In genomic region chr4:70183940-70184246, GRCh38 we compare ENCODE assay signal across 13 cellular contexts. TPM values are rescaled to one million over a fixed set of nuclear protein-coding genes. Genes with fewer than 3 reads are reported as not detected.
"Had no signal": no experiment of that assay in that cellular context is flagged by ENCODE, and none has a peak within 500 bp of the region (broad histone marks: within the 10 kb centered on the region; RNA-seq: fewer than 3 reads in every experiment).

No MANE protein-coding gene starts in this region.

- H3K27me3 Mint-ChIP-seq: activated CD4-positive, alpha-beta memory T cell treated with anti-CD3 and anti-CD28 coated beads, Interleukin-2, amount 10 ng/mL, durations not matched to agents 7 days and 5 days; stimulated activated naive B cell treated with anti-CD40 and anti-IgM and Interleukin-4, amounts not matched to agents 10 μg/mL and 1 μg/mL and 100 μg/mL, for 72 hours had no signal

- FAIRE-seq: small intestine had no signal

- H3K4me1 ChIP-seq: ascending aorta, gastroesophageal sphincter, transverse colon had no signal

- H3K36me3 ChIP-seq: ascending aorta, gastroesophageal sphincter, neutrophil, transverse colon had no signal

- DNase-seq: activated naive CD4-positive, alpha-beta T cell; left ventricle myocardium superior; stimulated activated naive B cell treated with anti-CD40 and anti-IgM and Interleukin-4, amounts not matched to agents 10 μg/mL and 1 μg/mL and 100 μg/mL, for 72 hours; T-helper 9 cell had no signal

- H3K27ac ChIP-seq: ascending aorta, gastroesophageal sphincter, neutrophil, transverse colon had no signal

- H3K4me1 Mint-ChIP-seq: activated CD4-positive, alpha-beta memory T cell treated with anti-CD3 and anti-CD28 coated beads, Interleukin-2, amount 10 ng/mL, durations not matched to agents 7 days and 5 days; stimulated activated naive B cell treated with anti-CD40 and anti-IgM and Interleukin-4, amounts not matched to agents 10 μg/mL and 1 μg/mL and 100 μg/mL, for 72 hours had no signal

- H3K4me3 ChIP-seq: ascending aorta, gastroesophageal sphincter, transverse colon had no signal

- ATAC-seq: gastroesophageal sphincter, left ventricle myocardium superior had no signal

- H3K9me3 Mint-ChIP-seq: activated CD4-positive, alpha-beta memory T cell treated with anti-CD3 and anti-CD28 coated beads, Interleukin-2, amount 10 ng/mL, durations not matched to agents 7 days and 5 days; activated T-helper 1 cell treated with anti-CD3 and anti-CD28 coated beads, Interleukin-12 subunit alpha, Interleukin-12 subunit beta, Interleukin-2, Interleukin-4 antibody, amounts not matched to agents 30 ng/mL and 10 ng/mL and 1 ng/mL, durations not matched to agents 14 hours and 24 hours and 36 hours; stimulated activated naive B cell treated with anti-CD40 and anti-IgM and Interleukin-4, amounts not matched to agents 10 μg/mL and 1 μg/mL and 100 μg/mL, for 72 hours had no signal

- H3K36me3 Mint-ChIP-seq: stimulated activated naive B cell treated with anti-CD40 and anti-IgM and Interleukin-4, amounts not matched to agents 10 μg/mL and 1 μg/mL and 100 μg/mL, for 72 hours had no signal

- H3K27me3 ChIP-seq: ascending aorta, gastroesophageal sphincter, neutrophil, transverse colon had no signal

- H3K9me3 ChIP-seq: ascending aorta, gastroesophageal sphincter, neutrophil, transverse colon had no signal

- H3K27ac Mint-ChIP-seq: activated CD4-positive, alpha-beta memory T cell treated with anti-CD3 and anti-CD28 coated beads, Interleukin-2, amount 10 ng/mL, durations not matched to agents 7 days and 5 days; activated T-helper 1 cell treated with anti-CD3 and anti-CD28 coated beads, Interleukin-12 subunit alpha, Interleukin-12 subunit beta, Interleukin-2, Interleukin-4 antibody, amounts not matched to agents 30 ng/mL and 10 ng/mL and 1 ng/mL, durations not matched to agents 14 hours and 24 hours and 36 hours; stimulated activated naive B cell treated with anti-CD40 and anti-IgM and Interleukin-4, amounts not matched to agents 10 μg/mL and 1 μg/mL and 100 μg/mL, for 72 hours had no signal

- H3K4me3 Mint-ChIP-seq: activated CD4-positive, alpha-beta memory T cell treated with anti-CD3 and anti-CD28 coated beads, Interleukin-2, amount 10 ng/mL, durations not matched to agents 7 days and 5 days; activated T-helper 1 cell treated with anti-CD3 and anti-CD28 coated beads, Interleukin-12 subunit alpha, Interleukin-12 subunit beta, Interleukin-2, Interleukin-4 antibody, amounts not matched to agents 30 ng/mL and 10 ng/mL and 1 ng/mL, durations not matched to agents 14 hours and 24 hours and 36 hours; stimulated activated naive B cell treated with anti-CD40 and anti-IgM and Interleukin-4, amounts not matched to agents 10 μg/mL and 1 μg/mL and 100 μg/mL, for 72 hours had no signal

RNA-seq across cellular contexts. Expression of gene ODAM, which starts 11.6 kb away (rescaled TPM):
- total RNA-seq: activated CD4-positive, alpha-beta memory T cell treated with anti-CD3 and anti-CD28 coated beads, Interleukin-2, amount 10 ng/mL, durations not matched to agents 7 days and 5 days; activated T-helper 1 cell treated with anti-CD3 and anti-CD28 coated beads, Interleukin-12 subunit alpha, Interleukin-12 subunit beta, Interleukin-2, Interleukin-4 antibody, amounts not matched to agents 30 ng/mL and 10 ng/mL and 1 ng/mL, durations not matched to agents 14 hours and 24 hours and 36 hours; ascending aorta; fibroblast of lung; kidney epithelial cell; left ventricle myocardium superior had no signal
- polyA plus RNA-seq: fibroblast of lung had no signal

RNA-seq across cellular contexts. Expression of gene PRR27, which starts 29.9 kb away (rescaled TPM):
- total RNA-seq: activated CD4-positive, alpha-beta memory T cell treated with anti-CD3 and anti-CD28 coated beads, Interleukin-2, amount 10 ng/mL, durations not matched to agents 7 days and 5 days; activated T-helper 1 cell treated with anti-CD3 and anti-CD28 coated beads, Interleukin-12 subunit alpha, Interleukin-12 subunit beta, Interleukin-2, Interleukin-4 antibody, amounts not matched to agents 30 ng/mL and 10 ng/mL and 1 ng/mL, durations not matched to agents 14 hours and 24 hours and 36 hours; ascending aorta; fibroblast of lung; gastroesophageal sphincter; kidney epithelial cell; left ventricle myocardium superior; transverse colon had no signal
- polyA plus RNA-seq: fibroblast of lung had no signal

RNA-seq across cellular contexts. Expression of gene FDCSP, which starts 42.0 kb away (rescaled TPM):
- total RNA-seq: activated CD4-positive, alpha-beta memory T cell treated with anti-CD3 and anti-CD28 coated beads, Interleukin-2, amount 10 ng/mL, durations not matched to agents 7 days and 5 days; activated T-helper 1 cell treated with anti-CD3 and anti-CD28 coated beads, Interleukin-12 subunit alpha, Interleukin-12 subunit beta, Interleukin-2, Interleukin-4 antibody, amounts not matched to agents 30 ng/mL and 10 ng/mL and 1 ng/mL, durations not matched to agents 14 hours and 24 hours and 36 hours; ascending aorta; fibroblast of lung; kidney epithelial cell; left ventricle myocardium superior had no signal
- polyA plus RNA-seq: fibroblast of lung had no signal

RNA-seq across cellular contexts. Expression of gene CSN3, which starts 58.5 kb away (rescaled TPM):
- total RNA-seq: activated CD4-positive, alpha-beta memory T cell treated with anti-CD3 and anti-CD28 coated beads, Interleukin-2, amount 10 ng/mL, durations not matched to agents 7 days and 5 days; activated T-helper 1 cell treated with anti-CD3 and anti-CD28 coated beads, Interleukin-12 subunit alpha, Interleukin-12 subunit beta, Interleukin-2, Interleukin-4 antibody, amounts not matched to agents 30 ng/mL and 10 ng/mL and 1 ng/mL, durations not matched to agents 14 hours and 24 hours and 36 hours; ascending aorta; fibroblast of lung; gastroesophageal sphincter; kidney epithelial cell; left ventricle myocardium superior; transverse colon had no signal
- polyA plus RNA-seq: fibroblast of lung, small intestine had no signal
